1 cellular context compared by ENCODE assay signal in genomic region chr6:45378324-45378926, GRCh38.
TF ChIP-seq lines count a peak whose summit lies in the region.

No MANE protein-coding gene starts in this region.

TF ChIP-seq in K562, 482 proteins besides CTCF, POLR2A, EP300 and RAD21 (continued from another document and continues in another):
- TF ChIP-seq, protein P1, sequence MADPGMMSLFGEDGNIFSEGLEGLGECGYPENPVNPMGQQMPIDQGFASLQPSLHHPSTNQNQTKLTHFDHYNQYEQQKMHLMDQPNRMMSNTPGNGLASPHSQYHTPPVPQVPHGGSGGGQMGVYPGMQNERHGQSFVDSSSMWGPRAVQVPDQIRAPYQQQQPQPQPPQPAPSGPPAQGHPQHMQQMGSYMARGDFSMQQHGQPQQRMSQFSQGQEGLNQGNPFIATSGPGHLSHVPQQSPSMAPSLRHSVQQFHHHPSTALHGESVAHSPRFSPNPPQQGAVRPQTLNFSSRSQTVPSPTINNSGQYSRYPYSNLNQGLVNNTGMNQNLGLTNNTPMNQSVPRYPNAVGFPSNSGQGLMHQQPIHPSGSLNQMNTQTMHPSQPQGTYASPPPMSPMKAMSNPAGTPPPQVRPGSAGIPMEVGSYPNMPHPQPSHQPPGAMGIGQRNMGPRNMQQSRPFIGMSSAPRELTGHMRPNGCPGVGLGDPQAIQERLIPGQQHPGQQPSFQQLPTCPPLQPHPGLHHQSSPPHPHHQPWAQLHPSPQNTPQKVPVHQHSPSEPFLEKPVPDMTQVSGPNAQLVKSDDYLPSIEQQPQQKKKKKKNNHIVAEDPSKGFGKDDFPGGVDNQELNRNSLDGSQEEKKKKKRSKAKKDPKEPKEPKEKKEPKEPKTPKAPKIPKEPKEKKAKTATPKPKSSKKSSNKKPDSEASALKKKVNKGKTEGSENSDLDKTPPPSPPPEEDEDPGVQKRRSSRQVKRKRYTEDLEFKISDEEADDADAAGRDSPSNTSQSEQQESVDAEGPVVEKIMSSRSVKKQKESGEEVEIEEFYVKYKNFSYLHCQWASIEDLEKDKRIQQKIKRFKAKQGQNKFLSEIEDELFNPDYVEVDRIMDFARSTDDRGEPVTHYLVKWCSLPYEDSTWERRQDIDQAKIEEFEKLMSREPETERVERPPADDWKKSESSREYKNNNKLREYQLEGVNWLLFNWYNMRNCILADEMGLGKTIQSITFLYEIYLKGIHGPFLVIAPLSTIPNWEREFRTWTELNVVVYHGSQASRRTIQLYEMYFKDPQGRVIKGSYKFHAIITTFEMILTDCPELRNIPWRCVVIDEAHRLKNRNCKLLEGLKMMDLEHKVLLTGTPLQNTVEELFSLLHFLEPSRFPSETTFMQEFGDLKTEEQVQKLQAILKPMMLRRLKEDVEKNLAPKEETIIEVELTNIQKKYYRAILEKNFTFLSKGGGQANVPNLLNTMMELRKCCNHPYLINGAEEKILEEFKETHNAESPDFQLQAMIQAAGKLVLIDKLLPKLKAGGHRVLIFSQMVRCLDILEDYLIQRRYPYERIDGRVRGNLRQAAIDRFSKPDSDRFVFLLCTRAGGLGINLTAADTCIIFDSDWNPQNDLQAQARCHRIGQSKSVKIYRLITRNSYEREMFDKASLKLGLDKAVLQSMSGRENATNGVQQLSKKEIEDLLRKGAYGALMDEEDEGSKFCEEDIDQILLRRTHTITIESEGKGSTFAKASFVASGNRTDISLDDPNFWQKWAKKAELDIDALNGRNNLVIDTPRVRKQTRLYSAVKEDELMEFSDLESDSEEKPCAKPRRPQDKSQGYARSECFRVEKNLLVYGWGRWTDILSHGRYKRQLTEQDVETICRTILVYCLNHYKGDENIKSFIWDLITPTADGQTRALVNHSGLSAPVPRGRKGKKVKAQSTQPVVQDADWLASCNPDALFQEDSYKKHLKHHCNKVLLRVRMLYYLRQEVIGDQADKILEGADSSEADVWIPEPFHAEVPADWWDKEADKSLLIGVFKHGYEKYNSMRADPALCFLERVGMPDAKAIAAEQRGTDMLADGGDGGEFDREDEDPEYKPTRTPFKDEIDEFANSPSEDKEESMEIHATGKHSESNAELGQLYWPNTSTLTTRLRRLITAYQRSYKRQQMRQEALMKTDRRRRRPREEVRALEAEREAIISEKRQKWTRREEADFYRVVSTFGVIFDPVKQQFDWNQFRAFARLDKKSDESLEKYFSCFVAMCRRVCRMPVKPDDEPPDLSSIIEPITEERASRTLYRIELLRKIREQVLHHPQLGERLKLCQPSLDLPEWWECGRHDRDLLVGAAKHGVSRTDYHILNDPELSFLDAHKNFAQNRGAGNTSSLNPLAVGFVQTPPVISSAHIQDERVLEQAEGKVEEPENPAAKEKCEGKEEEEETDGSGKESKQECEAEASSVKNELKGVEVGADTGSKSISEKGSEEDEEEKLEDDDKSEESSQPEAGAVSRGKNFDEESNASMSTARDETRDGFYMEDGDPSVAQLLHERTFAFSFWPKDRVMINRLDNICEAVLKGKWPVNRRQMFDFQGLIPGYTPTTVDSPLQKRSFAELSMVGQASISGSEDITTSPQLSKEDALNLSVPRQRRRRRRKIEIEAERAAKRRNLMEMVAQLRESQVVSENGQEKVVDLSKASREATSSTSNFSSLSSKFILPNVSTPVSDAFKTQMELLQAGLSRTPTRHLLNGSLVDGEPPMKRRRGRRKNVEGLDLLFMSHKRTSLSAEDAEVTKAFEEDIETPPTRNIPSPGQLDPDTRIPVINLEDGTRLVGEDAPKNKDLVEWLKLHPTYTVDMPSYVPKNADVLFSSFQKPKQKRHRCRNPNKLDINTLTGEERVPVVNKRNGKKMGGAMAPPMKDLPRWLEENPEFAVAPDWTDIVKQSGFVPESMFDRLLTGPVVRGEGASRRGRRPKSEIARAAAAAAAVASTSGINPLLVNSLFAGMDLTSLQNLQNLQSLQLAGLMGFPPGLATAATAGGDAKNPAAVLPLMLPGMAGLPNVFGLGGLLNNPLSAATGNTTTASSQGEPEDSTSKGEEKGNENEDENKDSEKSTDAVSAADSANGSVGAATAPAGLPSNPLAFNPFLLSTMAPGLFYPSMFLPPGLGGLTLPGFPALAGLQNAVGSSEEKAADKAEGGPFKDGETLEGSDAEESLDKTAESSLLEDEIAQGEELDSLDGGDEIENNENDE (IDR thresholded peaks at IDR 0.05; ENCODE audit: low read depth, low read length), result no peak
- 0 out of 2 replicates have a peak, but pooled peaks have one; percentile 25 for TF ChIP-seq ZNF449 (CRISPR knock-in tag; IDR thresholded peaks at IDR 0.05)
- TF ChIP-seq CGGBP1 (CRISPR knock-in tag; IDR thresholded peaks at IDR 0.05), result no peak
- TF ChIP-seq DACH1 (IDR thresholded peaks at IDR 0.05; ENCODE audit: partially characterized antibody), result no peak
- no peak for TF ChIP-seq KLF16 (IDR thresholded peaks at IDR 0.05)
- TF ChIP-seq TSC22D4 (tag; IDR thresholded peaks at IDR 0.05), result no peak
- TF ChIP-seq ZFPM2 (CRISPR knock-in tag; IDR thresholded peaks at IDR 0.05), result no peak
- no peak for TF ChIP-seq MAFK (IDR thresholded peaks at IDR 0.05; ENCODE audit: low read length)
- no peak for TF ChIP-seq E2F3 (CRISPR knock-in tag; IDR thresholded peaks at IDR 0.05)
- peak; percentile 68; the same call in 1 of the 2 replicates for TF ChIP-seq BRD4 (IDR thresholded peaks at IDR 0.05)
- no peak for TF ChIP-seq ZNF57 (CRISPR knock-in tag; IDR thresholded peaks at IDR 0.05)
- TF ChIP-seq AFF4 (CRISPR knock-in tag; IDR thresholded peaks at IDR 0.05), result no peak
- TF ChIP-seq BCL6 (CRISPR knock-in tag; IDR thresholded peaks at IDR 0.05), result 0 out of 2 replicates have a peak, but pooled peaks have one; percentile 31
- peak; percentile 4; the same call in 1 of the 2 replicates for TF ChIP-seq ZNF766 (CRISPR knock-in tag; conservative IDR thresholded peaks at IDR 0.05)
- TF ChIP-seq, protein P2, sequence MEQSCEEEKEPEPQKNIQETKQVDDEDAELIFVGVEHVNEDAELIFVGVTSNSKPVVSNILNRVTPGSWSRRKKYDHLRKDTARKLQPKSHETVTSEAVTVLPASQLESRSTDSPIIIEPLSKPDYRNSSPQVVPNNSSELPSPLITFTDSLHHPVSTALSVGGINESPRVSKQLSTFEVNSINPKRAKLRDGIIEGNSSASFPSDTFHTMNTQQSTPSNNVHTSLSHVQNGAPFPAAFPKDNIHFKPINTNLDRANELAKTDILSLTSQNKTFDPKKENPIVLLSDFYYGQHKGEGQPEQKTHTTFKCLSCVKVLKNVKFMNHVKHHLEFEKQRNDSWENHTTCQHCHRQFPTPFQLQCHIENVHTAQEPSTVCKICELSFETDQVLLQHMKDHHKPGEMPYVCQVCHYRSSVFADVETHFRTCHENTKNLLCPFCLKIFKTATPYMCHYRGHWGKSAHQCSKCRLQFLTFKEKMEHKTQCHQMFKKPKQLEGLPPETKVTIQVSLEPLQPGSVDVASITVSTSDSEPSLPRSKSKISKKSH (CRISPR knock-in tag; IDR thresholded peaks at IDR 0.05), result no peak
- no peak for TF ChIP-seq BDP1 (IDR thresholded peaks at IDR 0.05; ENCODE audit: insufficient read depth, insufficient read length)
- TF ChIP-seq, protein P3, sequence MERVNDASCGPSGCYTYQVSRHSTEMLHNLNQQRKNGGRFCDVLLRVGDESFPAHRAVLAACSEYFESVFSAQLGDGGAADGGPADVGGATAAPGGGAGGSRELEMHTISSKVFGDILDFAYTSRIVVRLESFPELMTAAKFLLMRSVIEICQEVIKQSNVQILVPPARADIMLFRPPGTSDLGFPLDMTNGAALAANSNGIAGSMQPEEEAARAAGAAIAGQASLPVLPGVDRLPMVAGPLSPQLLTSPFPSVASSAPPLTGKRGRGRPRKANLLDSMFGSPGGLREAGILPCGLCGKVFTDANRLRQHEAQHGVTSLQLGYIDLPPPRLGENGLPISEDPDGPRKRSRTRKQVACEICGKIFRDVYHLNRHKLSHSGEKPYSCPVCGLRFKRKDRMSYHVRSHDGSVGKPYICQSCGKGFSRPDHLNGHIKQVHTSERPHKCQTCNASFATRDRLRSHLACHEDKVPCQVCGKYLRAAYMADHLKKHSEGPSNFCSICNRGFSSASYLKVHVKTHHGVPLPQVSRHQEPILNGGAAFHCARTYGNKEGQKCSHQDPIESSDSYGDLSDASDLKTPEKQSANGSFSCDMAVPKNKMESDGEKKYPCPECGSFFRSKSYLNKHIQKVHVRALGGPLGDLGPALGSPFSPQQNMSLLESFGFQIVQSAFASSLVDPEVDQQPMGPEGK (CRISPR knock-in tag; IDR thresholded peaks at IDR 0.05; ENCODE audit: borderline replicate concordance), result no peak
- no peak for TF ChIP-seq EGR1 (conservative IDR thresholded peaks at IDR 0.05)
- no peak for TF ChIP-seq HNRNPH1 (optimal IDR thresholded peaks at IDR 0.05; ENCODE audit: low read depth, low read length)
- TF ChIP-seq USF1 (CRISPR knock-in tag; IDR thresholded peaks at IDR 0.05), result no peak
- no peak for TF ChIP-seq KDM2B (CRISPR knock-in tag; IDR thresholded peaks at IDR 0.05)
- TF ChIP-seq ZNF589 (CRISPR knock-in tag; IDR thresholded peaks at IDR 0.05; ENCODE audit: low read depth), result 0 out of 2 replicates have a peak, but pooled peaks have one; percentile 70
- no peak for TF ChIP-seq CBX2 (IDR thresholded peaks at IDR 0.05; ENCODE audit: insufficient read depth, low read length, poor library complexity, severe bottlenecking)
- TF ChIP-seq ILK (tag; IDR thresholded peaks at IDR 0.05; ENCODE audit: borderline replicate concordance, low read depth), result no peak
- TF ChIP-seq ZNF507 (tag; conservative IDR thresholded peaks at IDR 0.05), result no peak
- TF ChIP-seq, protein P4, sequence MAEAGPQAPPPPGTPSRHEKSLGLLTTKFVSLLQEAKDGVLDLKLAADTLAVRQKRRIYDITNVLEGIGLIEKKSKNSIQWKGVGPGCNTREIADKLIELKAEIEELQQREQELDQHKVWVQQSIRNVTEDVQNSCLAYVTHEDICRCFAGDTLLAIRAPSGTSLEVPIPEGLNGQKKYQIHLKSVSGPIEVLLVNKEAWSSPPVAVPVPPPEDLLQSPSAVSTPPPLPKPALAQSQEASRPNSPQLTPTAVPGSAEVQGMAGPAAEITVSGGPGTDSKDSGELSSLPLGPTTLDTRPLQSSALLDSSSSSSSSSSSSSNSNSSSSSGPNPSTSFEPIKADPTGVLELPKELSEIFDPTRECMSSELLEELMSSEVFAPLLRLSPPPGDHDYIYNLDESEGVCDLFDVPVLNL (CRISPR knock-in tag; IDR thresholded peaks at IDR 0.05; ENCODE audit: low read depth), result no peak
- TF ChIP-seq ZBTB17 (CRISPR knock-in tag; IDR thresholded peaks at IDR 0.05), result no peak
- no peak for TF ChIP-seq CXXC5 (CRISPR knock-in tag; IDR thresholded peaks at IDR 0.05)
- no peak for TF ChIP-seq GATAD2B (IDR thresholded peaks at IDR 0.05; ENCODE audit: borderline replicate concordance)
- TF ChIP-seq, protein P5, sequence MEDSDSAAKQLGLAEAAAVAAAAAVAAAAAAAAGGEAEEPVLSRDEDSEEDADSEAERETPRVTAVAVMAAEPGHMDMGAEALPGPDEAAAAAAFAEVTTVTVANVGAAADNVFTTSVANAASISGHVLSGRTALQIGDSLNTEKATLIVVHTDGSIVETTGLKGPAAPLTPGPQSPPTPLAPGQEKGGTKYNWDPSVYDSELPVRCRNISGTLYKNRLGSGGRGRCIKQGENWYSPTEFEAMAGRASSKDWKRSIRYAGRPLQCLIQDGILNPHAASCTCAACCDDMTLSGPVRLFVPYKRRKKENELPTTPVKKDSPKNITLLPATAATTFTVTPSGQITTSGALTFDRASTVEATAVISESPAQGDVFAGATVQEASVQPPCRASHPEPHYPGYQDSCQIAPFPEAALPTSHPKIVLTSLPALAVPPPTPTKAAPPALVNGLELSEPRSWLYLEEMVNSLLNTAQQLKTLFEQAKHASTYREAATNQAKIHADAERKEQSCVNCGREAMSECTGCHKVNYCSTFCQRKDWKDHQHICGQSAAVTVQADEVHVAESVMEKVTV (CRISPR knock-in tag; IDR thresholded peaks at IDR 0.05), result no peak; the same call in 1 of the 2 replicates
- TF ChIP-seq SMAD4 (CRISPR knock-in tag; conservative IDR thresholded peaks at IDR 0.05), result peak; percentile 17; the same call in 1 of the 2 replicates
